Comparison of ENCODE assay signal across 28 cellular contexts in the genomic region with DNA sequence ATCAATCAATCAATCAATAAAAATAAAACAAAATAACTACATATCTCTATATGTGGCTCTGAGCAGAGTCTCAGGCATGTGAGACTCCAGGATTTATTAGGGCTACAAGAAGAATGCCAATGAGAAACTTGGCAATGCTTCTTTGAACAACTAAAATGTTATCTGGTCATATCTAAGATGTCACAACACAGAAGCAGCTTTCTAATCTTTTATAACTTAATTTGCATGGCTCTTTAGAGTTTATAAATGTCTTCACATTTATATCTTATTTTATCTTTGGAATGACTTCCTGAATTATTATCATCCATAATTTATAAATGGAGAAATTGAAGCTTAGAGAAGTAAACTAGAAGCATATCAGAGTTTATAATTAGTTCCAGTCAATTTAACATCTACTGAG.
"Had no signal": no experiment of that assay in that cellular context is flagged by ENCODE, and none has a peak within 500 bp of the region (broad histone marks: within the 10 kb centered on the region; RNA-seq: fewer than 3 reads in every experiment).

No MANE protein-coding gene starts in this region.

- H3K4me1 ChIP-seq: colonic mucosa, esophagus muscularis mucosa, esophagus squamous epithelium, foreskin keratinocyte, gastrocnemius medialis, gastroesophageal sphincter, heart right ventricle had no signal

- ATAC-seq: effector memory CD8-positive, alpha-beta T cell; esophagus mucosa; foreskin keratinocyte; gastrocnemius medialis; gastroesophageal sphincter; heart left ventricle; heart right ventricle had no signal

- H3K27me3 ChIP-seq: colonic mucosa, dorsolateral prefrontal cortex, esophagus muscularis mucosa, esophagus squamous epithelium, foreskin keratinocyte, gastrocnemius medialis, gastroesophageal sphincter, heart left ventricle, heart right ventricle had no signal

- H3K27ac ChIP-seq: colonic mucosa, coronary artery, dorsolateral prefrontal cortex, epithelial cell of prostate, esophagus muscularis mucosa, esophagus squamous epithelium, foreskin keratinocyte, gastrocnemius medialis, gastroesophageal sphincter, heart left ventricle, heart right ventricle had no signal

- H3K36me3 ChIP-seq: colonic mucosa had no signal

- H3K4me3 ChIP-seq: colonic mucosa, coronary artery, dorsolateral prefrontal cortex, esophagus muscularis mucosa, esophagus squamous epithelium, gastrocnemius medialis, gastroesophageal sphincter, heart left ventricle, heart right ventricle had no signal

- DNase-seq: colonic mucosa; cortex of kidney; dermis blood vessel endothelial cell; dorsolateral prefrontal cortex; effector CD4-positive, alpha-beta T cell; effector CD8-positive, alpha-beta T cell; effector memory CD4-positive, alpha-beta T cell; effector memory CD8-positive, alpha-beta T cell; endodermal cell; erythroblast; esophagus squamous epithelium; foreskin fibroblast; foreskin keratinocyte; foreskin melanocyte; gastrocnemius medialis; glutamatergic neuron; head of caudate nucleus; heart left ventricle; heart right ventricle had no signal

- FAIRE-seq: colon, endometrium, endothelial cell of umbilical vein, frontal cortex had no signal

- H3K9me3 ChIP-seq: colonic mucosa, esophagus muscularis mucosa, esophagus squamous epithelium, gastrocnemius medialis, gastroesophageal sphincter, heart left ventricle, heart right ventricle had no signal
